In the genomic region with DNA sequence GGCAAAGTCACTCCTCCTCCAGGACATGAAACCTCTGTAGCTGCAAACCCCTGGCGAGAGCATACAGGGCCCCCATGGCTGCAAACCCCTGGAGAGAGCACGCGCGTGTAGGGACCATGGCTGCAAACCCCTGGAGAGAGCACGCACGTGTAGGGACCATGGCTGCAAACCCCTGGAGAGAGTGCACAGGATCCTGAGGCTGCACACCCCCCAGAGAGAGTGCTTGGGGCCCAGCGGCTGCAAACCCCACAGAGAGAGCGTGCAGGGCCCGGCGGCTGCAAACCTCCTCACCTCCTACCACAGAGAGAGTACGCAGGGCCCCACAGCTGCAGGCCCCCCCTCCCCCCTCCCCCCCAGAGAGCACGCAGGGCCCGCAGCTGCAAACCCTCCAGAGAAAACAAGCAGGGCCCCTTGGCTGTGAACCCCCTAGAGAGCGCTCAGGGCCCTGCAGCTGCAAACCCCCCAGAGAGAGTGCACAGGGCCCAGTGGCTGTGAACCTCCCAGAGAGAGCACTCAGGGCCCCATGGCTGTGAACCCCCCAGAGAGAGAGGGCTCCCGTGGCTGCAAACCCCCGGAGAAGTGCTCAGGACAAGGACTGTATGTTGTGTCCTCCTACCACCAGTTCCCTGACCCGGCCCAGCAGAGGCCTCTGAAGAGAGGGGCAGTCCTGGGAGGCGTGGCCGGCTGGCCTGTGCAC, we compare ENCODE assay signal across 14 cellular contexts.
DNase-seq lines count a peak whose midpoint lies in the region; ATAC-seq and TF ChIP-seq lines count a peak whose summit lies in the region.
"Had no signal": no experiment of that assay in that cellular context is flagged by ENCODE, and none has a peak within 500 bp of the region (broad histone marks: within the 10 kb centered on the region; RNA-seq: fewer than 3 reads in every experiment).

No MANE protein-coding gene starts in this region.

- TF ChIP-seq CTCF in DOHH2 (IDR thresholded peaks at IDR 0.05; ENCODE audit: low read depth, low read length, poor library complexity, severe bottlenecking) (no peak), KMS-11 (conservative IDR thresholded peaks at IDR 0.05; ENCODE audit: low read depth, low read length) (no peak)

- no peaks in the 10 kb centered on the region for H3K27me3 ChIP-seq in DOHH2 (ENCODE audit: control insufficient read depth, low read length)
- no peaks in the 10 kb centered on the region for H3K27me3 ChIP-seq in KMS-11 (ENCODE audit: insufficient read depth, low read depth)
- H3K27me3 ChIP-seq in layer of hippocampus (ENCODE audit: control insufficient read depth, insufficient read depth, low read length), result no peaks in the 10 kb centered on the region

- H3K9me3 ChIP-seq in DOHH2 (ENCODE audit: control insufficient read depth, insufficient read depth, low read length), result no peaks in the 10 kb centered on the region

- H3K4me1 ChIP-seq in DOHH2 (ENCODE audit: control insufficient read depth, low read length) (peaks cover 64% of the 10 kb centered on the region), KMS-11 (ENCODE audit: low read depth, poor library complexity, severe bottlenecking) (peaks cover 33% of the 10 kb centered on the region)

- ATAC-seq in GM21529 (IDR thresholded peaks at IDR 0.05; ENCODE audit: unreplicated experiment), result peak; percentile 61
- ATAC-seq in HG03039 (IDR thresholded peaks at IDR 0.05; ENCODE audit: unreplicated experiment), result no peak
- ATAC-seq: SK-N-SH treated with all-trans-retinoic acid at 6 μM for 48 hours had no signal

- H3K4me3 ChIP-seq in DOHH2 (ENCODE audit: low read length), result peak overlapping the region; percentile 99
- H3K4me3 ChIP-seq in KMS-11 (IDR thresholded peaks at IDR 0.05; ENCODE audit: insufficient read depth, low read depth, low read length), result no peak overlapping the region

- H3K9me2 ChIP-seq in DOHH2 (replicated peaks; ENCODE audit: control insufficient read depth, low read length), result no peaks in the 10 kb centered on the region

- H3K36me3 ChIP-seq in DOHH2 (ENCODE audit: control insufficient read depth, low read length) (peaks cover 29% of the 10 kb centered on the region), KMS-11 (ENCODE audit: insufficient read depth) (no peaks in the 10 kb centered on the region)

- peak overlapping the region; percentile 53; the same call in 1 of the 2 replicates for H3K9ac ChIP-seq in KMS-11

- H3K79me2 ChIP-seq in DOHH2 (ENCODE audit: control insufficient read depth, low read length), result peaks cover 24% of the 10 kb centered on the region
- no peaks in the 10 kb centered on the region for H3K79me2 ChIP-seq in KMS-11 (ENCODE audit: insufficient read depth, low read depth)

- H4K20me1 ChIP-seq in DOHH2 (ENCODE audit: control insufficient read depth, insufficient read depth, low read depth, low read length), result no peaks in the 10 kb centered on the region
- no peaks in the 10 kb centered on the region for H4K20me1 ChIP-seq in KMS-11 (ENCODE audit: insufficient read depth)

- H3K4me2 ChIP-seq in DOHH2 (ENCODE audit: low read length) (peak overlapping the region; percentile 100), KMS-11 (peak overlapping the region; percentile 66; the same call in 1 of the 2 replicates)

- H3F3A ChIP-seq in DOHH2 (ENCODE audit: control insufficient read depth, insufficient read depth), result peaks cover 36% of the 10 kb centered on the region

- peak overlapping the region; percentile 97 for H3K27ac ChIP-seq in DOHH2 (ENCODE audit: low read depth, low read length)
- H3K27ac ChIP-seq in KMS-11, result peak overlapping the region; percentile 85
- peak overlapping the region; percentile 58 for H3K27ac ChIP-seq in layer of hippocampus (ENCODE audit: low read depth, low read length)

- DNase-seq in activated gamma-delta T cell treated with Interleukin-2 at 50 U/mL for 16 hours, result no peak
- DNase-seq in NOMO-1 (lab: John Stamatoyannopoulos, UW; ENCODE audit: unreplicated experiment in 2 of 2), result no peak
- no peak for DNase-seq in NCI-H2029 (lab: John Stamatoyannopoulos, UW)
- DNase-seq: activated CD4-positive, alpha-beta T cell treated with anti-CD3 and anti-CD28 coated beads for 48 hours; dermis blood vessel endothelial cell; kidney glomerular epithelial cell; NCI-H526; stimulated activated CD4-positive, alpha-beta T cell treated with anti-CD3 and anti-CD28 coated beads, Interleukin-2, amount 100 ng/mL, for 24 hours had no signal

- H2AFZ ChIP-seq in KMS-11 (ENCODE audit: low read depth), result peak overlapping the region; percentile 53
